In genomic region chr21:27703806-27704205, GRCh38 we compare ENCODE assay signal across 15 cellular contexts.
"Had no signal": no experiment of that assay in that cellular context is flagged by ENCODE, and none has a peak within 500 bp of the region (broad histone marks: within the 10 kb centered on the region; RNA-seq: fewer than 3 reads in every experiment).

No MANE protein-coding gene starts in this region.

- H3K27ac ChIP-seq: foreskin keratinocyte, left ventricle myocardium inferior, pancreas had no signal

- DNase-seq: activated naive CD4-positive, alpha-beta T cell treated with anti-CD3 and anti-CD28 coated beads for 36 hours; activated naive CD8-positive, alpha-beta T cell treated with anti-CD3 and anti-CD28 coated beads, Interleukin-2, amount 50 U/mL, for 24 hours; dermis blood vessel endothelial cell; endodermal cell; foreskin keratinocyte; glutamatergic neuron; hypothalamus; kidney; left ventricle myocardium inferior; naive B cell; pancreas; stimulated activated CD4-positive, alpha-beta T cell treated with anti-CD3 and anti-CD28 coated beads, Interleukin-4, amount 100 ng/mL, for 24 hours; stimulated activated naive CD4-positive, alpha-beta T cell; transverse colon had no signal

- H3K4me1 Mint-ChIP-seq: activated naive CD8-positive, alpha-beta T cell treated with anti-CD3 and anti-CD28 coated beads, Interleukin-2, amount 50 U/mL, for 24 hours; endodermal cell; naive B cell had no signal

- H3K4me3 ChIP-seq: left ventricle myocardium inferior, pancreas, transverse colon had no signal

- H3K36me3 Mint-ChIP-seq: naive B cell had no signal

- H3K4me1 ChIP-seq: foreskin keratinocyte had no signal

- H3K4me3 Mint-ChIP-seq: activated naive CD4-positive, alpha-beta T cell treated with anti-CD3 and anti-CD28 coated beads for 36 hours; activated naive CD8-positive, alpha-beta T cell treated with anti-CD3 and anti-CD28 coated beads, Interleukin-2, amount 50 U/mL, for 24 hours; endodermal cell; naive B cell had no signal

- H3K36me3 ChIP-seq: left ventricle myocardium inferior, pancreas, transverse colon had no signal

- H3K9me3 ChIP-seq: pancreas had no signal

- H3K9me3 Mint-ChIP-seq: activated naive CD8-positive, alpha-beta T cell treated with anti-CD3 and anti-CD28 coated beads, Interleukin-2, amount 50 U/mL, for 24 hours had no signal

- ATAC-seq: activated CD4-positive, CD25-positive, alpha-beta regulatory T cell treated with anti-CD3 and anti-CD28 coated beads, Interleukin-2, amount 50 U/mL, for 24 hours; activated naive CD8-positive, alpha-beta T cell treated with anti-CD3 and anti-CD28 coated beads, Interleukin-2, amount 50 U/mL, for 24 hours; foreskin keratinocyte had no signal

- H3K27ac Mint-ChIP-seq: activated naive CD4-positive, alpha-beta T cell treated with anti-CD3 and anti-CD28 coated beads for 36 hours; activated naive CD8-positive, alpha-beta T cell treated with anti-CD3 and anti-CD28 coated beads, Interleukin-2, amount 50 U/mL, for 24 hours; endodermal cell; naive B cell had no signal

- H3K27me3 Mint-ChIP-seq: activated naive CD8-positive, alpha-beta T cell treated with anti-CD3 and anti-CD28 coated beads, Interleukin-2, amount 50 U/mL, for 24 hours; naive B cell had no signal

- H3K27me3 ChIP-seq: foreskin keratinocyte, pancreas, transverse colon had no signal
